1 cellular context compared by ENCODE assay signal in genomic region chr17:5181509-5182305, GRCh38.
TF ChIP-seq lines count a peak whose summit lies in the region.

No MANE protein-coding gene starts in this region.

TF ChIP-seq in GM23338, 12 proteins besides CTCF, POLR2A, EP300 and RAD21:
- TF ChIP-seq EZH2 (IDR thresholded peaks at IDR 0.05; ENCODE audit: low read depth, unreplicated experiment) = no peak
- TF ChIP-seq, protein P1, sequence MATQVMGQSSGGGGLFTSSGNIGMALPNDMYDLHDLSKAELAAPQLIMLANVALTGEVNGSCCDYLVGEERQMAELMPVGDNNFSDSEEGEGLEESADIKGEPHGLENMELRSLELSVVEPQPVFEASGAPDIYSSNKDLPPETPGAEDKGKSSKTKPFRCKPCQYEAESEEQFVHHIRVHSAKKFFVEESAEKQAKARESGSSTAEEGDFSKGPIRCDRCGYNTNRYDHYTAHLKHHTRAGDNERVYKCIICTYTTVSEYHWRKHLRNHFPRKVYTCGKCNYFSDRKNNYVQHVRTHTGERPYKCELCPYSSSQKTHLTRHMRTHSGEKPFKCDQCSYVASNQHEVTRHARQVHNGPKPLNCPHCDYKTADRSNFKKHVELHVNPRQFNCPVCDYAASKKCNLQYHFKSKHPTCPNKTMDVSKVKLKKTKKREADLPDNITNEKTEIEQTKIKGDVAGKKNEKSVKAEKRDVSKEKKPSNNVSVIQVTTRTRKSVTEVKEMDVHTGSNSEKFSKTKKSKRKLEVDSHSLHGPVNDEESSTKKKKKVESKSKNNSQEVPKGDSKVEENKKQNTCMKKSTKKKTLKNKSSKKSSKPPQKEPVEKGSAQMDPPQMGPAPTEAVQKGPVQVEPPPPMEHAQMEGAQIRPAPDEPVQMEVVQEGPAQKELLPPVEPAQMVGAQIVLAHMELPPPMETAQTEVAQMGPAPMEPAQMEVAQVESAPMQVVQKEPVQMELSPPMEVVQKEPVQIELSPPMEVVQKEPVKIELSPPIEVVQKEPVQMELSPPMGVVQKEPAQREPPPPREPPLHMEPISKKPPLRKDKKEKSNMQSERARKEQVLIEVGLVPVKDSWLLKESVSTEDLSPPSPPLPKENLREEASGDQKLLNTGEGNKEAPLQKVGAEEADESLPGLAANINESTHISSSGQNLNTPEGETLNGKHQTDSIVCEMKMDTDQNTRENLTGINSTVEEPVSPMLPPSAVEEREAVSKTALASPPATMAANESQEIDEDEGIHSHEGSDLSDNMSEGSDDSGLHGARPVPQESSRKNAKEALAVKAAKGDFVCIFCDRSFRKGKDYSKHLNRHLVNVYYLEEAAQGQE (IDR thresholded peaks at IDR 0.05; ENCODE audit: unreplicated experiment) = no peak
- no peak for TF ChIP-seq EZH2phosphoT487 (IDR thresholded peaks at IDR 0.05; ENCODE audit: unreplicated experiment)
- TF ChIP-seq ZNF114 (CRISPR knock-in tag; IDR thresholded peaks at IDR 0.05) = no peak
- TF ChIP-seq STAT1 (IDR thresholded peaks at IDR 0.05; ENCODE audit: unreplicated experiment) = no peak
- no peak for TF ChIP-seq JUNB (IDR thresholded peaks at IDR 0.05; ENCODE audit: unreplicated experiment)
- TF ChIP-seq POLR2AphosphoS5 (IDR thresholded peaks at IDR 0.05; ENCODE audit: low read depth) = no peak; the same call in 1 of the 2 replicates
- TF ChIP-seq, protein P2, sequence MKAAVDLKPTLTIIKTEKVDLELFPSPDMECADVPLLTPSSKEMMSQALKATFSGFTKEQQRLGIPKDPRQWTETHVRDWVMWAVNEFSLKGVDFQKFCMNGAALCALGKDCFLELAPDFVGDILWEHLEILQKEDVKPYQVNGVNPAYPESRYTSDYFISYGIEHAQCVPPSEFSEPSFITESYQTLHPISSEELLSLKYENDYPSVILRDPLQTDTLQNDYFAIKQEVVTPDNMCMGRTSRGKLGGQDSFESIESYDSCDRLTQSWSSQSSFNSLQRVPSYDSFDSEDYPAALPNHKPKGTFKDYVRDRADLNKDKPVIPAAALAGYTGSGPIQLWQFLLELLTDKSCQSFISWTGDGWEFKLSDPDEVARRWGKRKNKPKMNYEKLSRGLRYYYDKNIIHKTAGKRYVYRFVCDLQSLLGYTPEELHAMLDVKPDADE (IDR thresholded peaks at IDR 0.05) = no peak
- TF ChIP-seq ZNF331 (CRISPR knock-in tag; IDR thresholded peaks at IDR 0.05; ENCODE audit: low read depth) = no peak
- no peak for TF ChIP-seq ZNF462 (CRISPR knock-in tag; IDR thresholded peaks at IDR 0.05)
- no peak for TF ChIP-seq CREB1 (CRISPR knock-in tag; IDR thresholded peaks at IDR 0.05; ENCODE audit: low read depth)
- no peak for TF ChIP-seq NANOG (IDR thresholded peaks at IDR 0.05; ENCODE audit: borderline replicate concordance)
